Comparison of ENCODE assay signal across 1 cellular context in the genomic region with DNA sequence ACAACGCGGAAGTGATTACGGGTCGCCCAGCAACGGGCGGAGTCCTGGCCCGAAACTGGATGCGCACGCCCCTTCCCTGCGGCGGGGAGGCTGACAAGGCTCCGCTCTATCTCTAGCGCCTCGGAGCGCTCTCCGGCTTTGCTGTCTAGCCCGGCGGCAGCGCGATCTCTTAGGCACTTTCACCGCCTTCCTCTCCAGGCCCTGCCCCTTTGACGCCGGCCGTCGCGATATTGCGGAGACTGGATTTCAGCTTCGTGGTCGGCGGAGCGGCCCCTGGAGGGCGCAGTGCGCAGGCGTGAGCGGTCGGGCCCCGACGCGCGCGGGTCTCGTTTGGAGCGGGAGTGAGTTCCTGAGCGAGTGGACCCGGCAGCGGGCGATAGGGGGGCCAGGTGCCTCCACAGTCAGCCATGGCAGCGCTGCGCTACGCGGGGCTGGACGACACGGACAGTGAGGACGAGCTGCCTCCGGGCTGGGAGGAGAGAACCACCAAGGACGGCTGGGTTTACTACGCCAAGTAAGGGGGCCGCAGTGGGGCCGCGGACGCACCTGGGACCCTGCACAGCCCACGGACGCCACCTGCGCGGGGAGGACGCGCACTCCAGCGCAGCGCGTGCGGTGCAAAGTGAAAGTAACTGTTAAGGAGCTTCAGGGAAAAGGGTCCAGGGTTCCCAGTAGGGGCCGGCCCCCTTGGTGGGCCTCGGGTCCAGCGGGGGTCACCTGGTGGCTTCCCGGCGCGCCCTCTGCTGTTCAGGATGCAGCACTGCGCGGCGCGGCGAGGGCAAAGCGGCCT.
TF ChIP-seq lines count a peak whose summit lies in the region.

Gene WWOX, plus strand, starts transcription at position 283 of the 790 bp plus-strand sequence.

TF ChIP-seq in HepG2, 621 proteins besides CTCF, POLR2A, EP300 and RAD21 (continued from another document and continues in another):
- 0 out of 2 replicates have a peak, but pooled peaks have one; percentile 28 for TF ChIP-seq MZF1 (CRISPR knock-in tag; IDR thresholded peaks at IDR 0.05; ENCODE audit: borderline replicate concordance)
- TF ChIP-seq ZNF501 (CRISPR knock-in tag; IDR thresholded peaks at IDR 0.05), result peak; percentile 99
- peak; percentile 93; the same call in 1 of the 2 replicates for TF ChIP-seq ZBTB8A (CRISPR knock-in tag; IDR thresholded peaks at IDR 0.05; ENCODE audit: borderline replicate concordance, low read depth)
- peak; percentile 23; the same call in 1 of the 2 replicates for TF ChIP-seq ARID2 (CRISPR knock-in tag; IDR thresholded peaks at IDR 0.05; ENCODE audit: borderline replicate concordance)
- TF ChIP-seq AFF4 (CRISPR knock-in tag; IDR thresholded peaks at IDR 0.05), result peak; percentile 52; the same call in 1 of the 2 replicates
- TF ChIP-seq, protein P1, sequence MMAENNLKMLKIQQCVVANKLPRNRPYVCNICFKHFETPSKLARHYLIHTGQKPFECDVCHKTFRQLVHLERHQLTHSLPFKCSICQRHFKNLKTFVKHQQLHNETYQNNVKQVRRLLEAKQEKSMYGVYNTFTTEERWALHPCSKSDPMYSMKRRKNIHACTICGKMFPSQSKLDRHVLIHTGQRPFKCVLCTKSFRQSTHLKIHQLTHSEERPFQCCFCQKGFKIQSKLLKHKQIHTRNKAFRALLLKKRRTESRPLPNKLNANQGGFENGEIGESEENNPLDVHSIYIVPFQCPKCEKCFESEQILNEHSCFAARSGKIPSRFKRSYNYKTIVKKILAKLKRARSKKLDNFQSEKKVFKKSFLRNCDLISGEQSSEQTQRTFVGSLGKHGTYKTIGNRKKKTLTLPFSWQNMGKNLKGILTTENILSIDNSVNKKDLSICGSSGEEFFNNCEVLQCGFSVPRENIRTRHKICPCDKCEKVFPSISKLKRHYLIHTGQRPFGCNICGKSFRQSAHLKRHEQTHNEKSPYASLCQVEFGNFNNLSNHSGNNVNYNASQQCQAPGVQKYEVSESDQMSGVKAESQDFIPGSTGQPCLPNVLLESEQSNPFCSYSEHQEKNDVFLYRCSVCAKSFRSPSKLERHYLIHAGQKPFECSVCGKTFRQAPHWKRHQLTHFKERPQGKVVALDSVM (CRISPR knock-in tag; IDR thresholded peaks at IDR 0.05), result no peak
- no peak for TF ChIP-seq RBM22 (optimal IDR thresholded peaks at IDR 0.05; ENCODE audit: low read length)
- TF ChIP-seq, protein P2, sequence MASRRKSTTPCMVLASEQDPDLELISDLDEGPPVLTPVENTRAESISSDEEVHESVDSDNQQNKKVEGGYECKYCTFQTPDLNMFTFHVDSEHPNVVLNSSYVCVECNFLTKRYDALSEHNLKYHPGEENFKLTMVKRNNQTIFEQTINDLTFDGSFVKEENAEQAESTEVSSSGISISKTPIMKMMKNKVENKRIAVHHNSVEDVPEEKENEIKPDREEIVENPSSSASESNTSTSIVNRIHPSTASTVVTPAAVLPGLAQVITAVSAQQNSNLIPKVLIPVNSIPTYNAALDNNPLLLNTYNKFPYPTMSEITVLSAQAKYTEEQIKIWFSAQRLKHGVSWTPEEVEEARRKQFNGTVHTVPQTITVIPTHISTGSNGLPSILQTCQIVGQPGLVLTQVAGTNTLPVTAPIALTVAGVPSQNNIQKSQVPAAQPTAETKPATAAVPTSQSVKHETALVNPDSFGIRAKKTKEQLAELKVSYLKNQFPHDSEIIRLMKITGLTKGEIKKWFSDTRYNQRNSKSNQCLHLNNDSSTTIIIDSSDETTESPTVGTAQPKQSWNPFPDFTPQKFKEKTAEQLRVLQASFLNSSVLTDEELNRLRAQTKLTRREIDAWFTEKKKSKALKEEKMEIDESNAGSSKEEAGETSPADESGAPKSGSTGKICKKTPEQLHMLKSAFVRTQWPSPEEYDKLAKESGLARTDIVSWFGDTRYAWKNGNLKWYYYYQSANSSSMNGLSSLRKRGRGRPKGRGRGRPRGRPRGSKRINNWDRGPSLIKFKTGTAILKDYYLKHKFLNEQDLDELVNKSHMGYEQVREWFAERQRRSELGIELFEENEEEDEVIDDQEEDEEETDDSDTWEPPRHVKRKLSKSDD (CRISPR knock-in tag; IDR thresholded peaks at IDR 0.05; ENCODE audit: low read depth), result peak; percentile 87
- TF ChIP-seq MLXIP (CRISPR knock-in tag; IDR thresholded peaks at IDR 0.05; ENCODE audit: borderline replicate concordance), result no peak
- TF ChIP-seq ZNF670 (CRISPR knock-in tag; IDR thresholded peaks at IDR 0.05; ENCODE audit: borderline replicate concordance), result peak; percentile 56; the same call in 1 of the 2 replicates
- peak; percentile 61; the same call in 1 of the 2 replicates for TF ChIP-seq ZNF318 (CRISPR knock-in tag; IDR thresholded peaks at IDR 0.05)
- TF ChIP-seq, protein P3, sequence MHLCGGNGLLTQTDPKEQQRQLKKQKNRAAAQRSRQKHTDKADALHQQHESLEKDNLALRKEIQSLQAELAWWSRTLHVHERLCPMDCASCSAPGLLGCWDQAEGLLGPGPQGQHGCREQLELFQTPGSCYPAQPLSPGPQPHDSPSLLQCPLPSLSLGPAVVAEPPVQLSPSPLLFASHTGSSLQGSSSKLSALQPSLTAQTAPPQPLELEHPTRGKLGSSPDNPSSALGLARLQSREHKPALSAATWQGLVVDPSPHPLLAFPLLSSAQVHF (CRISPR knock-in tag; IDR thresholded peaks at IDR 0.05), result no peak
- TF ChIP-seq ZNF33A (CRISPR knock-in tag; IDR thresholded peaks at IDR 0.05; ENCODE audit: borderline replicate concordance), result 0 out of 2 replicates have a peak, but pooled peaks have one; percentile 26
- TF ChIP-seq ATF5 (CRISPR knock-in tag; IDR thresholded peaks at IDR 0.05; ENCODE audit: low read depth), result peak; percentile 88; the same call in 1 of the 2 replicates
- TF ChIP-seq MBNL3 (CRISPR knock-in tag; conservative IDR thresholded peaks at IDR 0.05), result no peak
- TF ChIP-seq ZNF691 (CRISPR knock-in tag; IDR thresholded peaks at IDR 0.05; ENCODE audit: borderline replicate concordance, low read depth), result peak; percentile 91; the same call in 1 of the 2 replicates
- TF ChIP-seq IRF9 (CRISPR knock-in tag; IDR thresholded peaks at IDR 0.05; ENCODE audit: borderline replicate concordance), result peak; percentile 68
- TF ChIP-seq ZKSCAN1 (IDR thresholded peaks at IDR 0.05; ENCODE audit: low read length), result 0 out of 2 replicates have a peak, but pooled peaks have one; percentile 37
